In genomic region chr3:49017229-49017615, GRCh38 we compare ENCODE assay signal across 8 cellular contexts. TPM values are rescaled to one million over a fixed set of nuclear protein-coding genes. Genes with fewer than 3 reads are reported as not detected.
DNase-seq lines count a peak whose midpoint lies in the region; ATAC-seq, FAIRE-seq and TF ChIP-seq lines count a peak whose summit lies in the region.

No MANE protein-coding gene starts in this region.

- H3K9me1 ChIP-seq in K562 (ENCODE audit: control insufficient read depth, insufficient read depth, low read length) = peaks cover 8% of the 10 kb centered on the region

- TF ChIP-seq CTCF in A673 (conservative IDR thresholded peaks at IDR 0.05; ENCODE audit: low read depth, low read length) (no peak), HCT116 (IDR thresholded peaks at IDR 0.05 in 2 of 3, conservative IDR thresholded peaks at IDR 0.05 in 1 of 3; ENCODE audit: borderline replicate concordance in 1 of 3, insufficient read depth in 1 of 3, low read depth in 2 of 3, low read length in 2 of 3) (no peak), K562 (IDR thresholded peaks at IDR 0.05 in 2 of 3, conservative IDR thresholded peaks at IDR 0.05 in 1 of 3; ENCODE audit: insufficient read depth in 2 of 3, low read depth in 1 of 3, low read length in 3 of 3) (no peak)

- H4K20me1 ChIP-seq in HCT116 (ENCODE audit: insufficient read depth) = no peaks in the 10 kb centered on the region
- H4K20me1 ChIP-seq in K562 (replicated peaks; ENCODE audit: control insufficient read depth, insufficient read depth, low read length) = peaks cover 20% of the 10 kb centered on the region; the same call in 1 of the 2 replicates

- H3K27me3 ChIP-seq in A673 (replicated peaks; ENCODE audit: insufficient read depth, low read depth, low read length, poor library complexity) (no peaks in the 10 kb centered on the region), HCT116 (ENCODE audit: insufficient read depth, low read length) (no peaks in the 10 kb centered on the region), K562 (ENCODE audit: control insufficient read depth in 2 of 2, insufficient read depth in 2 of 2, low read length in 2 of 2) (no peaks in the 10 kb centered on the region), mesendoderm (ENCODE audit: insufficient read depth, low read length, poor library complexity) (no peaks in the 10 kb centered on the region)

- intact Hi-C loops in A673 (cut with micrococcal nuclease; ENCODE audit: unreplicated experiment) = no loop called here
- intact Hi-C loops in HCT116 (cut with micrococcal nuclease) = no loop called here
- intact Hi-C loops in K562 (cut with micrococcal nuclease) = no loop called here

- H3K9me3 ChIP-seq in A673 (ENCODE audit: low read depth, low read length, poor library complexity, severe bottlenecking) (no peaks in the 10 kb centered on the region), HCT116 (ENCODE audit: control insufficient read depth in 1 of 2, insufficient read depth in 1 of 2, low read depth in 1 of 2, low read length in 2 of 2) (no peaks in the 10 kb centered on the region), K562 (replicated peaks; ENCODE audit: control insufficient read depth, insufficient read depth, low read depth, low read length) (no peaks in the 10 kb centered on the region)

- no peak overlapping the region for H4K5ac ChIP-seq in mesendoderm (ENCODE audit: low read length)

- TF ChIP-seq EP300 in K562 (IDR thresholded peaks at IDR 0.05; ENCODE audit: low read length) = no peak

- H3K79me1 ChIP-seq in mesendoderm (ENCODE audit: low read length) = peaks cover 19% of the 10 kb centered on the region

- DNase-seq in A673 (ENCODE audit: low spot score) (no peak), HCT116 (ENCODE audit: low read depth, low spot score) (no peak), K562 (ENCODE audit: extremely low read depth in 1 of 4, low spot score in 3 of 4) (no peak), mesendoderm (no peak), MV-4-11 (lab: John Stamatoyannopoulos, UW) (no peak), NCI-H345 treated with DMSO at 0.1 percent for 48 hours (lab: John Stamatoyannopoulos, UW; ENCODE audit: unreplicated experiment) (no peak)
- no peak for DNase-seq in effector CD4-positive, alpha-beta T cell

- H3K18ac ChIP-seq in mesendoderm (ENCODE audit: low read length) = no peak overlapping the region

- POLR2A ChIA-PET in A673 (lab: Charles Lee; ENCODE audit: low non-redundant PET) (no interaction called here), HCT116 (lab: Charles Lee) (interaction anchor here (2.0 to 5.3 kb wide), 4 partner anchors 9 to 76 kb away, joined by 5 to 41 read pairs (median 22); partner anchors contain the start of genes IMPDH2, QRICH1 and WDR6), K562 (lab: Yijun Ruan, JAX) (interaction anchor here (0.8 to 8.4 kb wide), 5 partner anchors 9 to 154 kb away, joined by 3 to 104 read pairs (median 4); partner anchors contain the start of genes IMPDH2 and WDR6)

- no peak overlapping the region for H2BK120ac ChIP-seq in mesendoderm (ENCODE audit: low read depth, low read length)

- H3K36me3 ChIP-seq in A673 (ENCODE audit: insufficient read depth, low read length, poor library complexity, severe bottlenecking) (peaks cover 16% of the 10 kb centered on the region), HCT116 (ENCODE audit: control insufficient read depth in 1 of 2, insufficient read depth in 2 of 2, low read length in 2 of 2) (peaks cover 13 to 31% of the 10 kb centered on the region in 2 experiments; a peak in 3 of 4 replicates), K562 (ENCODE audit: control insufficient read depth, insufficient read depth, low read length) (peaks cover 45% of the 10 kb centered on the region; the same call in 2 of the 3 replicates), mesendoderm (ENCODE audit: control insufficient read depth, insufficient read depth, low read length) (peaks cover 12% of the 10 kb centered on the region)

- peak overlapping the region; percentile 90 for H3K4me2 ChIP-seq in HCT116 (ENCODE audit: low read length)
- peak overlapping the region; percentile 92 for H3K4me2 ChIP-seq in K562 (ENCODE audit: insufficient read depth, low read length)
- peak overlapping the region; percentile 96 for H3K4me2 ChIP-seq in mesendoderm (ENCODE audit: low read length)

- H3K23ac ChIP-seq in mesendoderm (ENCODE audit: low read length) = no peak overlapping the region

- no peak overlapping the region for H2BK5ac ChIP-seq in mesendoderm (ENCODE audit: low read length)

- no peak for ATAC-seq in HCT116
- no peak for ATAC-seq in K562
- ATAC-seq in HG03342 (IDR thresholded peaks at IDR 0.05; ENCODE audit: unreplicated experiment) = no peak

- no peak for FAIRE-seq in K562 (lab: Jason Lieb, UNC)

- H2AFZ ChIP-seq in HCT116 (ENCODE audit: low read depth, low read length, poor library complexity, severe bottlenecking) (no peak overlapping the region), K562 (ENCODE audit: low read depth, low read length) (no peak overlapping the region)

- H4K8ac ChIP-seq in mesendoderm (ENCODE audit: low read depth, low read length) = no peak overlapping the region

- H3K79me2 ChIP-seq in HCT116 (ENCODE audit: insufficient read depth, low read length) (peaks cover 48% of the 10 kb centered on the region), K562 (ENCODE audit: control insufficient read depth, insufficient read depth, low read length) (peaks cover 54% of the 10 kb centered on the region), mesendoderm (ENCODE audit: control insufficient read depth, insufficient read depth, low read length) (peaks cover 12% of the 10 kb centered on the region)

- peak overlapping the region; percentile 99 for H3K9ac ChIP-seq in HCT116 (ENCODE audit: low read length)
- H3K9ac ChIP-seq in K562 (ENCODE audit: insufficient read depth in 1 of 2, low read depth in 2 of 2, low read length in 2 of 2) = peak overlapping the region; percentile 50 to 91
- peak overlapping the region; percentile 92 for H3K9ac ChIP-seq in mesendoderm (ENCODE audit: low read length)

- H3K27ac ChIP-seq in A673 (ENCODE audit: low read depth, low read length, poor library complexity, severe bottlenecking) = no peak overlapping the region
- H3K27ac ChIP-seq in HCT116 (ENCODE audit: low read depth, low read length) = peak overlapping the region; percentile 99
- H3K27ac ChIP-seq in K562 (ENCODE audit: extremely low read depth, low read depth, low read length) = peak overlapping the region; percentile 99; the same call in 2 of the 3 replicates
- H3K27ac ChIP-seq in mesendoderm (ENCODE audit: low read depth, low read length) = no peak overlapping the region

- no peak overlapping the region for H2AK5ac ChIP-seq in mesendoderm (ENCODE audit: low read length)

- TF ChIP-seq RAD21 in HCT116 (IDR thresholded peaks at IDR 0.05; ENCODE audit: low read depth) = no peak
- TF ChIP-seq RAD21 in K562 (CRISPR knock-in tag; conservative IDR thresholded peaks at IDR 0.05 in 1 of 2, IDR thresholded peaks at IDR 0.05 in 1 of 2) = no peak

- CTCF ChIA-PET in A673 (lab: Charles Lee) (no interaction called here), HCT116 (lab: Charles Lee) (interaction anchor here (3.0 to 3.3 kb wide), 2 partner anchors 10 to 29 kb away, joined by 15 to 16 read pairs; partner anchors contain the start of gene WDR6), K562 (lab: Yijun Ruan, JAX; ENCODE audit: low intra/inter-chr PET ratio) (interaction anchor here (0.5 kb wide), 1 partner anchor 431 kb away, joined by 3 read pairs; no protein-coding TSS in a partner anchor)

- 64% methylated on average over 2 of the region's 2 CpGs for WGBS in K562 (ENCODE audit: insufficient coverage, low coverage, missing lambda C conversion rate)
- WGBS in mesendoderm (ENCODE audit: extremely low coverage, insufficient coverage, low lambda C conversion rate) = no CpG with 5 or more reads among the region's 2 CpGs

- H2BK15ac ChIP-seq in mesendoderm (replicated peaks; ENCODE audit: low read depth) = no peak overlapping the region

- H3K4me3 ChIP-seq in A673 (ENCODE audit: low read depth, low read length, poor library complexity, severe bottlenecking) (peak overlapping the region; percentile 72), HCT116 (replicated peaks in 1 of 2; ENCODE audit: low read depth in 1 of 2, low read length in 2 of 2) (peak overlapping the region; percentile 61 to 80), K562 (peak overlapping the region; percentile 74), mesendoderm (ENCODE audit: low read length) (no peak overlapping the region)

- TF ChIP-seq POLR2A in HCT116 (IDR thresholded peaks at IDR 0.05; ENCODE audit: borderline replicate concordance, extremely low read depth, insufficient read depth, insufficient read length) (no peak), K562 (conservative IDR thresholded peaks at IDR 0.05) (no peak)

- H3K4ac ChIP-seq in mesendoderm (ENCODE audit: low read depth, low read length) = no peak overlapping the region

- in situ Hi-C loops in K562 (cut with MboI) = no loop called here

- H3K56ac ChIP-seq in mesendoderm (ENCODE audit: low read length) = peak overlapping the region; percentile 94

- no peaks in the 10 kb centered on the region for H3K9me2 ChIP-seq in HCT116 (ENCODE audit: insufficient read depth)

- RAD21 ChIA-PET in HCT116 (lab: Charles Lee; ENCODE audit: low non-redundant PET in 1 of 2, low total read pairs in 2 of 2, uncharacterized antibody in 2 of 2, unreplicated experiment in 2 of 2) = interaction anchor here in 1 of 2 experiments (1.0 kb wide), 1 partner anchor 10 kb away, joined by 3 read pairs; the partner anchor contains the start of gene WDR6

- BruUV-seq in A673 (replicated peaks; lab: Mats Ljungman, UMichigan) (no TSS peak), HCT116 (replicated peaks; lab: Mats Ljungman, UMichigan) (no TSS peak), K562 (replicated peaks; lab: Mats Ljungman, UMichigan) (no TSS peak)

- H3K4me1 ChIP-seq in A673 (ENCODE audit: insufficient read depth, low read length, poor library complexity, severe bottlenecking) = no peaks in the 10 kb centered on the region
- peaks cover 14 to 44% of the 10 kb centered on the region in 2 experiments for H3K4me1 ChIP-seq in HCT116 (ENCODE audit: control insufficient read depth in 1 of 2, insufficient read depth in 2 of 2, low read length in 2 of 2)
- H3K4me1 ChIP-seq in K562 (replicated peaks in 1 of 2; ENCODE audit: control insufficient read depth in 2 of 2, insufficient read depth in 2 of 2, low read length in 2 of 2) = peaks cover 8 to 48% of the 10 kb centered on the region in 2 experiments; a peak in 4 of 5 replicates
- H3K4me1 ChIP-seq in mesendoderm (ENCODE audit: control insufficient read depth, low read depth, low read length) = peaks cover 5% of the 10 kb centered on the region

RNA-seq across cellular contexts. Expression of gene DALRD3, which starts 1.2 kb away (rescaled TPM):
- total RNA-seq in A673 (2021) (13.2 and 15.8 TPM in 2 replicates), HCT116 (2021; ENCODE audit: unreplicated experiment) (42.9 TPM), K562 (2014; rRNA removed) (15.7 and 18.0 TPM in 2 replicates), K562 (2014; rRNA removed; fragmentation: Illumina TruSeq; extraction: Trizol) (8.4 and 11.6 TPM in 2 replicates), K562 (2015; rRNA removed; fragmentation: Illumina TruSeq; extraction: Trizol) (10.6 and 11.9 TPM in 2 replicates), K562 (2021) (15.7 and 16.0 TPM in 2 replicates)
- polyA plus RNA-seq in HCT116 (2012) = 59.5 TPM in 2 replicates
- total RNA-seq in K562 (2011; cell fraction: chromatin; rRNA removed; ENCODE audit: low replicate concordance) = 35.7 and 101 TPM in 2 replicates
- 84.0 and 85.6 TPM in 2 replicates for total RNA-seq in K562 (2011; cell fraction: nucleolus; rRNA removed)
- total RNA-seq in K562 (2011; cell fraction: nucleoplasm; rRNA removed) = 43.0 and 44.7 TPM in 2 replicates
- polyA plus RNA-seq in K562 (2011; rRNA removed) (30.5 and 31.3 TPM in 2 replicates), K562 (2014; fragmentation: Illumina TruSeq; extraction: Trizol) (14.4 and 15.9 TPM in 2 replicates), K562 (2014; fragmentation: Nextera tagmentation; extraction: Ambion mirVana) (1 to 10 TPM; 6.6 to 7.2 TPM), K562 (2014; rRNA removed) (18.3 and 20.5 TPM in 2 replicates)
- 45.1 and 53.1 TPM in 2 replicates for polyA plus RNA-seq in K562 (2011; cell fraction: cytosol; rRNA removed)
- 167 and 168 TPM in 2 replicates for polyA plus RNA-seq in K562 (2011; cell fraction: nucleus; rRNA removed)
- 18.1 and 28.0 TPM in 2 replicates for polyA plus RNA-seq in K562 (2012)
- 15.7 and 24.6 TPM in 2 replicates for polyA minus RNA-seq in K562 (2011; rRNA and poly(A)+ RNA removed)
- polyA minus RNA-seq in K562 (2011; cell fraction: cytosol; rRNA and poly(A)+ RNA removed) = 14.8 and 15.2 TPM in 2 replicates
- polyA minus RNA-seq in K562 (2011; cell fraction: nucleus; rRNA and poly(A)+ RNA removed) = 30.7 and 32.9 TPM in 2 replicates
- 24.5 TPM for polyA plus RNA-seq in mesendoderm (2013, experiment 1 of 2)
- 25.7 TPM for polyA plus RNA-seq in mesendoderm (2013, experiment 2 of 2)

RNA-seq across cellular contexts. Expression of gene NDUFAF3, which starts 4.7 kb away (rescaled TPM):
- total RNA-seq in A673 (2021) (36.6 and 39.1 TPM in 2 replicates), HCT116 (2021; ENCODE audit: unreplicated experiment) (91.0 TPM), K562 (2014; rRNA removed) (127 and 133 TPM in 2 replicates), K562 (2014; rRNA removed; fragmentation: Illumina TruSeq; extraction: Trizol) (17.9 and 22.4 TPM in 2 replicates), K562 (2015; rRNA removed; fragmentation: Illumina TruSeq; extraction: Trizol) (26.5 and 27.7 TPM in 2 replicates), K562 (2021) (73.3 and 77.2 TPM in 2 replicates)
- 124 TPM in 2 replicates for polyA plus RNA-seq in HCT116 (2012)
- total RNA-seq in K562 (2011; cell fraction: chromatin; rRNA removed; ENCODE audit: low replicate concordance) = 14.7 and 50.3 TPM in 2 replicates
- 65.5 and 74.9 TPM in 2 replicates for total RNA-seq in K562 (2011; cell fraction: nucleolus; rRNA removed)
- total RNA-seq in K562 (2011; cell fraction: nucleoplasm; rRNA removed) = 27.9 and 29.3 TPM in 2 replicates
- polyA plus RNA-seq in K562 (2011; rRNA removed) (22.5 and 25.1 TPM in 2 replicates), K562 (2014; fragmentation: Illumina TruSeq; extraction: Trizol) (39.8 and 49.8 TPM in 2 replicates), K562 (2014; fragmentation: Nextera tagmentation; extraction: Ambion mirVana) (10 to 100 TPM; 17.0 to 36.3 TPM), K562 (2014; rRNA removed) (64.6 and 75.9 TPM in 2 replicates)
- polyA plus RNA-seq in K562 (2011; cell fraction: cytosol; rRNA removed) = 36.7 and 88.5 TPM in 2 replicates
- polyA plus RNA-seq in K562 (2011; cell fraction: nucleus; rRNA removed) = 21.1 and 28.5 TPM in 2 replicates
- polyA plus RNA-seq in K562 (2012) = 62.2 and 78.2 TPM in 2 replicates
- polyA minus RNA-seq in K562 (2011; rRNA and poly(A)+ RNA removed) = 9.4 and 16.0 TPM in 2 replicates
- 24.0 and 27.2 TPM in 2 replicates for polyA minus RNA-seq in K562 (2011; cell fraction: cytosol; rRNA and poly(A)+ RNA removed)
- polyA minus RNA-seq in K562 (2011; cell fraction: nucleus; rRNA and poly(A)+ RNA removed) = 42.8 and 44.3 TPM in 2 replicates
- 35.6 TPM for polyA plus RNA-seq in mesendoderm (2013, experiment 1 of 2)
- polyA plus RNA-seq in mesendoderm (2013, experiment 2 of 2) = 35.4 TPM

RNA-seq across cellular contexts. Expression of gene WDR6, which starts 10.0 kb away (rescaled TPM):
- total RNA-seq in A673 (2021) = 88.5 and 93.7 TPM in 2 replicates
- 174 TPM for total RNA-seq in HCT116 (2021; ENCODE audit: unreplicated experiment)
- 149 and 156 TPM in 2 replicates for polyA plus RNA-seq in HCT116 (2012)
- 147 and 376 TPM in 2 replicates for total RNA-seq in K562 (2011; cell fraction: chromatin; rRNA removed; ENCODE audit: low replicate concordance)
- total RNA-seq in K562 (2011; cell fraction: nucleolus; rRNA removed) = 205 and 207 TPM in 2 replicates
- total RNA-seq in K562 (2011; cell fraction: nucleoplasm; rRNA removed) = 128 and 141 TPM in 2 replicates
- total RNA-seq in K562 (2014; rRNA removed) = 33.7 and 43.1 TPM in 2 replicates
- total RNA-seq in K562 (2014; rRNA removed; fragmentation: Illumina TruSeq; extraction: Trizol) = 29.7 and 40.0 TPM in 2 replicates
- total RNA-seq in K562 (2015; rRNA removed; fragmentation: Illumina TruSeq; extraction: Trizol) = 44.7 and 46.7 TPM in 2 replicates
- total RNA-seq in K562 (2021) = 90.4 and 90.6 TPM in 2 replicates
- 47.6 and 69.8 TPM in 2 replicates for polyA plus RNA-seq in K562 (2011; rRNA removed)
- 64.5 and 91.8 TPM in 2 replicates for polyA plus RNA-seq in K562 (2011; cell fraction: cytosol; rRNA removed)
- polyA plus RNA-seq in K562 (2011; cell fraction: nucleus; rRNA removed) = 426 and 555 TPM in 2 replicates
- polyA plus RNA-seq in K562 (2012) = 82.6 and 84.1 TPM in 2 replicates
- polyA plus RNA-seq in K562 (2014; fragmentation: Illumina TruSeq; extraction: Trizol) = 73.7 and 77.8 TPM in 2 replicates
- polyA plus RNA-seq in K562 (2014; fragmentation: Nextera tagmentation; extraction: Ambion mirVana) = 10 to 100 TPM in 1 of 2 experiments, 1 to 10 TPM in 1; 8.9 to 14.2 TPM
- polyA plus RNA-seq in K562 (2014; rRNA removed) = 60.4 and 66.9 TPM in 2 replicates
- 46.0 and 52.0 TPM in 2 replicates for polyA minus RNA-seq in K562 (2011; rRNA and poly(A)+ RNA removed)
- polyA minus RNA-seq in K562 (2011; cell fraction: cytosol; rRNA and poly(A)+ RNA removed) = 33.9 and 49.7 TPM in 2 replicates
- 35.3 and 35.7 TPM in 2 replicates for polyA minus RNA-seq in K562 (2011; cell fraction: nucleus; rRNA and poly(A)+ RNA removed)
- polyA plus RNA-seq in mesendoderm (2013, experiment 1 of 2) = 73.5 TPM
- 74.2 TPM for polyA plus RNA-seq in mesendoderm (2013, experiment 2 of 2)

RNA-seq across cellular contexts. Expression of gene IMPDH2, which starts 12.0 kb away (rescaled TPM):
- total RNA-seq in A673 (2021) = 190 and 196 TPM in 2 replicates
- 599 TPM for total RNA-seq in HCT116 (2021; ENCODE audit: unreplicated experiment)
- 679 and 749 TPM in 2 replicates for polyA plus RNA-seq in HCT116 (2012)
- total RNA-seq in K562 (2011; cell fraction: chromatin; rRNA removed; ENCODE audit: low replicate concordance) = 224 and 455 TPM in 2 replicates
- 251 and 255 TPM in 2 replicates for total RNA-seq in K562 (2011; cell fraction: nucleolus; rRNA removed)
- total RNA-seq in K562 (2011; cell fraction: nucleoplasm; rRNA removed) = 226 and 247 TPM in 2 replicates
- 376 and 506 TPM in 2 replicates for total RNA-seq in K562 (2014; rRNA removed)
- total RNA-seq in K562 (2014; rRNA removed; fragmentation: Illumina TruSeq; extraction: Trizol) = 296 and 320 TPM in 2 replicates
- total RNA-seq in K562 (2015; rRNA removed; fragmentation: Illumina TruSeq; extraction: Trizol) = 359 and 366 TPM in 2 replicates
- 315 and 318 TPM in 2 replicates for total RNA-seq in K562 (2021)
- 332 and 336 TPM in 2 replicates for polyA plus RNA-seq in K562 (2011; rRNA removed)
- 304 and 356 TPM in 2 replicates for polyA plus RNA-seq in K562 (2011; cell fraction: cytosol; rRNA removed)
- polyA plus RNA-seq in K562 (2011; cell fraction: nucleus; rRNA removed) = 437 and 515 TPM in 2 replicates
- polyA plus RNA-seq in K562 (2012) = 268 and 344 TPM in 2 replicates
- polyA plus RNA-seq in K562 (2014; fragmentation: Illumina TruSeq; extraction: Trizol) = 362 and 391 TPM in 2 replicates
- polyA plus RNA-seq in K562 (2014; fragmentation: Nextera tagmentation; extraction: Ambion mirVana) = 100 to 1,000 TPM; 426 to 507 TPM
- 352 and 442 TPM in 2 replicates for polyA plus RNA-seq in K562 (2014; rRNA removed)
- 413 and 500 TPM in 2 replicates for polyA minus RNA-seq in K562 (2011; rRNA and poly(A)+ RNA removed)
- polyA minus RNA-seq in K562 (2011; cell fraction: cytosol; rRNA and poly(A)+ RNA removed) = 300 and 330 TPM in 2 replicates
- polyA minus RNA-seq in K562 (2011; cell fraction: nucleus; rRNA and poly(A)+ RNA removed) = 122 and 164 TPM in 2 replicates
- 301 TPM for polyA plus RNA-seq in mesendoderm (2013, experiment 1 of 2)
- polyA plus RNA-seq in mesendoderm (2013, experiment 2 of 2) = 302 TPM

RNA-seq across cellular contexts. Expression of gene P4HTM, which starts 27.2 kb away (rescaled TPM):
- total RNA-seq in A673 (2021) = 13.3 and 14.9 TPM in 2 replicates
- total RNA-seq in HCT116 (2021; ENCODE audit: unreplicated experiment) = 60.5 TPM
- polyA plus RNA-seq in HCT116 (2012) = 59.7 and 67.7 TPM in 2 replicates
- total RNA-seq in K562 (2011; cell fraction: chromatin; rRNA removed; ENCODE audit: low replicate concordance) = 3.4 and 7.6 TPM in 2 replicates
- 4.1 and 6.7 TPM in 2 replicates for total RNA-seq in K562 (2011; cell fraction: nucleolus; rRNA removed)
- 3.4 and 3.7 TPM in 2 replicates for total RNA-seq in K562 (2011; cell fraction: nucleoplasm; rRNA removed)
- 0.23 and 0.33 TPM in 2 replicates for total RNA-seq in K562 (2014; rRNA removed)
- total RNA-seq in K562 (2014; rRNA removed; fragmentation: Illumina TruSeq; extraction: Trizol) = 0.25 and 0.32 TPM in 2 replicates
- total RNA-seq in K562 (2015; rRNA removed; fragmentation: Illumina TruSeq; extraction: Trizol) = 0.14 TPM in 1 of 2 replicates, not detected in the other
- 0.27 and 0.66 TPM in 2 replicates for total RNA-seq in K562 (2021)
- polyA plus RNA-seq in K562 (2011; rRNA removed) = 0.30 and 0.47 TPM in 2 replicates
- 0.34 and 0.42 TPM in 2 replicates for polyA plus RNA-seq in K562 (2011; cell fraction: cytosol; rRNA removed)
- polyA plus RNA-seq in K562 (2011; cell fraction: nucleus; rRNA removed) = 1.3 and 3.4 TPM in 2 replicates
- 0.18 and 0.48 TPM in 2 replicates for polyA plus RNA-seq in K562 (2012)
- 0.09 and 0.29 TPM in 2 replicates for polyA plus RNA-seq in K562 (2014; fragmentation: Illumina TruSeq; extraction: Trizol)
- polyA plus RNA-seq in K562 (2014; fragmentation: Nextera tagmentation; extraction: Ambion mirVana) = not detected
- polyA plus RNA-seq in K562 (2014; rRNA removed) = 0.22 and 0.29 TPM in 2 replicates
- polyA minus RNA-seq in K562 (2011; rRNA and poly(A)+ RNA removed) = 0.63 and 0.77 TPM in 2 replicates
- polyA minus RNA-seq in K562 (2011; cell fraction: cytosol; rRNA and poly(A)+ RNA removed) = 0.67 and 1.5 TPM in 2 replicates
- 1.00 and 1.9 TPM in 2 replicates for polyA minus RNA-seq in K562 (2011; cell fraction: nucleus; rRNA and poly(A)+ RNA removed)
- 6.9 TPM for polyA plus RNA-seq in mesendoderm (2013, experiment 1 of 2)
- 6.6 TPM for polyA plus RNA-seq in mesendoderm (2013, experiment 2 of 2)

Comparison
In these comparisons a context has a peak if more than half of its experiments do, and no peak if none do; other contexts are left out.
1. H3K27ac ChIP-seq: peak in HCT116 (single experiment) and K562 (single experiment); none in A673 (single experiment) and mesendoderm (single experiment).
2. Peak in every context shown above with its lines, with median percentiles within 50 percentile points of each other: H3K4me2 ChIP-seq and H3K9ac ChIP-seq.